Comparison of ENCODE assay signal across 28 cellular contexts in the genomic region with DNA sequence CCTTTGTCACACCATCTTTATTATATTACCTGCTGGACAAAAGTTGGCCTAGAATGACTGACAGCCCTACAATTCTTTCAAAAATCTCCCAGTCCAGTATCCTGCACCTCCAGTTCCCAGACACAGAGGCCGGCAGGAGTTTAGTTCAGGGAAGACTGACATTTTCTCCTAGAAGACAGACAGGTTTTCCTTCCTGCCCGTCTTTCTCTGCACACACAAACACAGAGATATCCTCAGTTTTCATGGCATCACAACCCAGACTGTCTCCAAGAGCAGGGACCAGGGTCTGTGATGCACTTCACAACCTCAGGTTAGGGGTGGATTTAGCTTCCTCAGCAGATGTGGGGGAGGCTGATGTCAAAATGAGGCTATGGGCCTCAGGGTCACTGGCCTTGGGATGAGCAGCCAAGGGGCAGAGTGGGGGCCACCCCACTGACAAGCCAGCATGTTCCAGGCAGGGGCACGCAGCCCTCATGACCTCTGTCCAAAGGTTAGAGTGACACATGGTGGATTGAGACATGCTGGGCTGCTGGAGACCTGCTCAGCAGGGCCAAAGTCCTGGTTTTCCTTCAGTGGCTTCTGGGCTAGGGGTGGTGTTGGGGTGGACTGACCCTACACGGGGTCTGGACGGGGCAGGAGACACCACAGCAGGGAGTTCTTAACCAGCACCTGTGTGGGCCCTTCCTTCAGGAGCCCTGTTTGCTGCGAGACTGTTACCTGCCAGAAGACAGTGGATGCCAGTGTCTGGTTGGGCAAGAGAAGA.
DNase-seq lines count a peak whose midpoint lies in the region; TF ChIP-seq lines count a peak whose summit lies in the region.
"Had no signal": no experiment of that assay in that cellular context is flagged by ENCODE, and none has a peak within 500 bp of the region (broad histone marks: within the 10 kb centered on the region; RNA-seq: fewer than 3 reads in every experiment).

No MANE protein-coding gene starts in this region.

- BruUV-seq in Caco-2 (replicated peaks; lab: Mats Ljungman, UMichigan) = no TSS peak

- TF ChIP-seq POLR2A in spleen (IDR thresholded peaks at IDR 0.05) = no peak

- no peak overlapping the region for H3K27ac ChIP-seq in effector memory CD4-positive, alpha-beta T cell (ENCODE audit: insufficient read depth, low read length, poor library complexity, severe bottlenecking)
- H3K27ac ChIP-seq in spleen = no peak overlapping the region
- H3K27ac ChIP-seq: heart right ventricle, pancreas, SJCRH30, tibial artery had no signal

- intact Hi-C loops in Caco-2 (cut with micrococcal nuclease; ENCODE audit: unreplicated experiment) = loop anchor here (1.0 kb wide), 1 partner anchor 31 kb away; no protein-coding TSS in a partner anchor
- intact Hi-C loops in activated T-helper 2 cell treated with anti-CD3 and anti-CD28 coated beads, Interferon-gamma antibody, Interleukin-2, Interleukin-4, amounts not matched to agents 10 μg/mL and 5 μg/mL and 100 μg/mL, durations not matched to agents 14 hours and 24 hours and 36 hours (cut with micrococcal nuclease) = no loop called here
- intact Hi-C loops in spleen (cut with DNase I; ENCODE audit: low total_unique reads) = no loop called here

- POLR2A ChIA-PET in Caco-2 (lab: Charles Lee) = no interaction called here

- H3K36me3 ChIP-seq in Caco-2 (ENCODE audit: control insufficient read depth, insufficient read depth, low read length) (no peaks in the 10 kb centered on the region; the same call in none of the 2 replicates), spleen (peaks cover 0 to 76% (median 10%) of the 10 kb centered on the region in 6 donors)
- no peaks in the 10 kb centered on the region for H3K36me3 ChIP-seq in effector memory CD4-positive, alpha-beta T cell (ENCODE audit: control insufficient read depth, insufficient read depth, low read length)
- H3K36me3 ChIP-seq: pancreas, SJCRH30 had no signal

- 88 to 95% (median 92%) methylated on average over 6 of the region's 6 CpGs for WGBS in spleen, 5 donors

- peak overlapping the region; percentile 36 for H3K27ac Mint-ChIP-seq in Caco-2 (ENCODE audit: unreplicated experiment)
- H3K27ac Mint-ChIP-seq in activated T-helper 2 cell treated with anti-CD3 and anti-CD28 coated beads, Interferon-gamma antibody, Interleukin-2, Interleukin-4, amounts not matched to agents 10 μg/mL and 5 μg/mL and 100 μg/mL, durations not matched to agents 14 hours and 24 hours and 36 hours = no peak overlapping the region
- H3K27ac Mint-ChIP-seq: activated CD8-positive, alpha-beta T cell treated with anti-CD3 and anti-CD28 coated beads, Interleukin-2, amount 10 ng/mL, durations not matched to agents 7 days and 5 days; B cell; CD8-positive, alpha-beta T cell; dendritic cell treated with granulocyte-macrophage colony-stimulating factor and Interleukin-4, amounts not matched to agents 40 ng/mL and 50 ng/mL, for 4 days had no signal

- H3K4me1 ChIP-seq in Caco-2 (peaks cover 14% of the 10 kb centered on the region), spleen (no peaks in the 10 kb centered on the region)
- no peaks in the 10 kb centered on the region for H3K4me1 ChIP-seq in effector memory CD4-positive, alpha-beta T cell (ENCODE audit: control insufficient read depth, insufficient read depth, low read length, poor library complexity, severe bottlenecking)
- H3K4me1 ChIP-seq: pancreas, SJCRH30 had no signal

- no peaks in the 10 kb centered on the region for H3K9me3 Mint-ChIP-seq in Caco-2 (ENCODE audit: unreplicated experiment)
- no peaks in the 10 kb centered on the region for H3K9me3 Mint-ChIP-seq in activated T-helper 2 cell treated with anti-CD3 and anti-CD28 coated beads, Interferon-gamma antibody, Interleukin-2, Interleukin-4, amounts not matched to agents 10 μg/mL and 5 μg/mL and 100 μg/mL, durations not matched to agents 14 hours and 24 hours and 36 hours
- H3K9me3 Mint-ChIP-seq: CD8-positive, alpha-beta T cell; dendritic cell treated with granulocyte-macrophage colony-stimulating factor and Interleukin-4, amounts not matched to agents 40 ng/mL and 50 ng/mL, for 4 days had no signal

- peaks cover 11% of the 10 kb centered on the region for H3K4me1 Mint-ChIP-seq in Caco-2 (ENCODE audit: low read depth, unreplicated experiment)
- H3K4me1 Mint-ChIP-seq in activated T-helper 2 cell treated with anti-CD3 and anti-CD28 coated beads, Interferon-gamma antibody, Interleukin-2, Interleukin-4, amounts not matched to agents 10 μg/mL and 5 μg/mL and 100 μg/mL, durations not matched to agents 14 hours and 24 hours and 36 hours (ENCODE audit: low read depth) = no peaks in the 10 kb centered on the region
- H3K4me1 Mint-ChIP-seq: B cell had no signal

- CTCF ChIA-PET in Caco-2 (lab: Charles Lee) = no interaction called here

- H3K4me3 Mint-ChIP-seq in Caco-2 (ENCODE audit: unreplicated experiment) = no peak overlapping the region
- H3K4me3 Mint-ChIP-seq in activated T-helper 2 cell treated with anti-CD3 and anti-CD28 coated beads, Interferon-gamma antibody, Interleukin-2, Interleukin-4, amounts not matched to agents 10 μg/mL and 5 μg/mL and 100 μg/mL, durations not matched to agents 14 hours and 24 hours and 36 hours (ENCODE audit: low read depth) = no peak overlapping the region
- H3K4me3 Mint-ChIP-seq: activated CD8-positive, alpha-beta T cell treated with anti-CD3 and anti-CD28 coated beads, Interleukin-2, amount 10 ng/mL, durations not matched to agents 7 days and 5 days; B cell; CD8-positive, alpha-beta T cell; dendritic cell treated with granulocyte-macrophage colony-stimulating factor and Interleukin-4, amounts not matched to agents 40 ng/mL and 50 ng/mL, for 4 days had no signal

- TF ChIP-seq CTCF in Caco-2 (IDR thresholded peaks at IDR 0.05; ENCODE audit: insufficient read depth in 1 of 2, low read depth in 1 of 2, low read length in 1 of 2, severe bottlenecking in 1 of 2, unreplicated experiment in 1 of 2) = no peak
- TF ChIP-seq CTCF in spleen (IDR thresholded peaks at IDR 0.05 in 8 of 11, conservative IDR thresholded peaks at IDR 0.05 in 3 of 11) = no peak

- H3K9me3 ChIP-seq in Caco-2 (no peaks in the 10 kb centered on the region), spleen (no peaks in the 10 kb centered on the region)
- H3K9me3 ChIP-seq in effector memory CD4-positive, alpha-beta T cell (ENCODE audit: control insufficient read depth, low read length) = no peaks in the 10 kb centered on the region
- H3K9me3 ChIP-seq: heart right ventricle, pancreas, SJCRH30, tibial artery had no signal

- H3K27me3 Mint-ChIP-seq in Caco-2 (ENCODE audit: insufficient read depth, unreplicated experiment) = no peaks in the 10 kb centered on the region
- no peaks in the 10 kb centered on the region for H3K27me3 Mint-ChIP-seq in activated T-helper 2 cell treated with anti-CD3 and anti-CD28 coated beads, Interferon-gamma antibody, Interleukin-2, Interleukin-4, amounts not matched to agents 10 μg/mL and 5 μg/mL and 100 μg/mL, durations not matched to agents 14 hours and 24 hours and 36 hours (ENCODE audit: low read depth)
- H3K27me3 Mint-ChIP-seq: B cell; dendritic cell treated with granulocyte-macrophage colony-stimulating factor and Interleukin-4, amounts not matched to agents 40 ng/mL and 50 ng/mL, for 4 days had no signal

- H3K27me3 ChIP-seq in Caco-2 (replicated peaks; ENCODE audit: control insufficient read depth, insufficient read depth, low read length) (no peaks in the 10 kb centered on the region), spleen (replicated peaks in 1 of 7) (no peaks in the 10 kb centered on the region)
- no peaks in the 10 kb centered on the region for H3K27me3 ChIP-seq in effector memory CD4-positive, alpha-beta T cell (replicated peaks; ENCODE audit: control insufficient read depth, insufficient read depth, low read length, poor library complexity, severe bottlenecking)
- H3K27me3 ChIP-seq: heart right ventricle, pancreas, SJCRH30, tibial artery had no signal

- no peaks in the 10 kb centered on the region for H3K36me3 Mint-ChIP-seq in Caco-2 (ENCODE audit: insufficient read depth, unreplicated experiment)
- no peaks in the 10 kb centered on the region for H3K36me3 Mint-ChIP-seq in activated T-helper 2 cell treated with anti-CD3 and anti-CD28 coated beads, Interferon-gamma antibody, Interleukin-2, Interleukin-4, amounts not matched to agents 10 μg/mL and 5 μg/mL and 100 μg/mL, durations not matched to agents 14 hours and 24 hours and 36 hours (ENCODE audit: low read depth)
- H3K36me3 Mint-ChIP-seq: CD8-positive, alpha-beta T cell had no signal

- no peak overlapping the region for H3K4me3 ChIP-seq in Caco-2 (ENCODE audit: low read depth, low read length)
- no peak overlapping the region for H3K4me3 ChIP-seq in effector memory CD4-positive, alpha-beta T cell (ENCODE audit: insufficient read depth, low read depth, low read length, poor library complexity, severe bottlenecking)
- H3K4me3 ChIP-seq in spleen = no peak overlapping the region
- H3K4me3 ChIP-seq: heart right ventricle, K562, pancreas, SJCRH30, tibial artery had no signal

- DNase-seq in Caco-2 (no peak), HuH-7 (ENCODE audit: low spot score) (peak; percentile 55), ecto neural progenitor cell (ENCODE audit: low spot score) (peak; percentile 38), mesenteric fat pad (ENCODE audit: low spot score) (peak; percentile 67), GM03348 (ENCODE audit: low spot score) (no peak), spleen (no peak)
- DNase-seq in effector memory CD4-positive, alpha-beta T cell = no peak
- DNase-seq in activated T-helper 2 cell treated with anti-CD3 and anti-CD28 coated beads, Interferon-gamma antibody, Interleukin-2, Interleukin-4, amounts not matched to agents 10 μg/mL and 5 μg/mL and 100 μg/mL, durations not matched to agents 14 hours and 24 hours and 36 hours (ENCODE audit: low spot score) = no peak
- DNase-seq: activated CD4-positive, alpha-beta T cell treated with anti-CD3 and anti-CD28 coated beads for 4 hours; activated CD8-positive, alpha-beta T cell treated with anti-CD3 and anti-CD28 coated beads, Interleukin-2, amount 10 ng/mL, durations not matched to agents 7 days and 5 days; activated T-cell treated with anti-CD3 and anti-CD28 coated beads for 4 hours; caudate nucleus; foreskin melanocyte; HCEC 1CT; heart right ventricle; NCI-H1048; NCI-H2107; NCI-H446 treated with DMSO at 0.1 percent for 48 hours; NCI-H82; pancreas; SJCRH30; stimulated activated CD4-positive, alpha-beta T cell treated with anti-CD3 and anti-CD28 coated beads, Interleukin-4, amount 100 ng/mL, for 1 hour; SW 1271 had no signal

Comparison
In these comparisons a context has a peak if more than half of its experiments do, and no peak if none do; other contexts are left out.
1. DNase-seq: peak in HuH-7 (single experiment), ecto neural progenitor cell (single experiment) and mesenteric fat pad (single experiment); none in Caco-2 (0 of 2), GM03348 (single experiment), effector memory CD4-positive, alpha-beta T cell (0 of 3), activated T-helper 2 cell treated with anti-CD3 and anti-CD28 coated beads, Interferon-gamma antibody, Interleukin-2, Interleukin-4, amounts not matched to agents 10 μg/mL and 5 μg/mL and 100 μg/mL, durations not matched to agents 14 hours and 24 hours and 36 hours (single experiment) and spleen (single experiment).